In the genomic region with DNA sequence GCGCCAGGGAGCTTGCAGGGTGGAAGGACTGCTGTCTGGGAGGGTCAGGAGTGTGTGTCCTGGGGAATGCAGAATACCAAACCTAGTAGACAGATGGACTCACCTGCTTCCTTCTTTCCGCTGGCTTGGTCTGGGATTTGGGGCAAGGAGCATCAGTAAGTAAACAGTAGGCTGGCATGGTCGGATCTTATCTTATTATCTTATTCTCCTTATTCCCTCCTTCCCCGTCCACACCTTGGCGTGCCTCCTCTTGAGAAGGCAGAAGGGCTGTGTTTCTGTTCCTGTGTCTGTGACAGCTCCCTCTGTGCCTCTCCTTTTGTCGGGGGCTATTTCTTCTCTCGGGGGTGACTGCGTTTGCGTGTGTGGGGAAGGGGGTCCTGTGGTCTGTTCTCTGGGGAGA, we compare ENCODE assay signal across 1 cellular context.
TF ChIP-seq lines count a peak whose summit lies in the region.

No MANE protein-coding gene starts in this region.

TF ChIP-seq in endothelial cell of umbilical vein, 7 proteins besides CTCF, POLR2A, EP300 and RAD21:
- TF ChIP-seq MYC (IDR thresholded peaks at IDR 0.05; ENCODE audit: low read depth, low read length) (no peak), GATA2 (IDR thresholded peaks at IDR 0.05; ENCODE audit: insufficient read depth, insufficient read length, low read depth, low read length) (no peak)
